In the genomic region with DNA sequence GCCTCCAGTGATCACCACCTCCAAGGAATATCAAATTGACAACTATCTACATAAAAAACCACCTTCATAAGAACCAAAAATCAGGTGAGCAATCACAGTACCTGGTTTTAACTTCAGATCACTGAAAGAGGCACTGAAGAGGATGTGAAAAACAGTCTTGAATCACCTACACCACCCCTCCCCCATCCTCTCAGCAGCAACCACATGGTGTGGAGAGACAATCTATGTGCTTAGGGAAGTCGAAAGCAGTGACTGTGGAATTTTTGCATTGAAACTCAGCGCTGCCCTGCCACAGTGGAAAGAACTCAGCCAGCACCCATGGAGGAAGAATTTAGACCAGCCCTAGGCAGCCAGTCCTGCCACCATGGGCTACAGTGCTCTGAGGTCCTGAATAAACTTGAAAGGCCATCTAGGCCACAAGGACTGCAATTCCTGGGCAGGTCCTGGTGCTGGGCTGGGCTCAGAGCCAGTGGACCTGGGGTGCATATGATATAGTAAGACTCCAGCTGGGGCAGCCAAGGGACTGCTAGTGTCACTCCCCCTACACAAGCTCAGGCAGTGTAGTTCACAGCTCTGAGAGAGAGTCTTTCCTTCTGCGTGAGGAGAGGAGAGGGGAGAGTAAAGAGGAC, we compare ENCODE assay signal across 7 cellular contexts.
DNase-seq lines count a peak whose midpoint lies in the region; ATAC-seq and TF ChIP-seq lines count a peak whose summit lies in the region.

No MANE protein-coding gene starts in this region.

- WGBS in suprapubic skin, result 82% methylated on average over 3 of the region's 3 CpGs

- ATAC-seq in GM19438 (IDR thresholded peaks at IDR 0.05; ENCODE audit: low read depth, unreplicated experiment) (peak; percentile 89), HG02759 (IDR thresholded peaks at IDR 0.05; ENCODE audit: unreplicated experiment) (peak; percentile 63)
- peak; percentile 47 for ATAC-seq in activated CD8-positive, alpha-beta T cell treated with anti-CD3 and anti-CD28 coated beads, Interleukin-2, amount 10 ng/mL, durations not matched to agents 7 days and 5 days
- no peak for ATAC-seq in naive thymus-derived CD8-positive, alpha-beta T cell

- peak overlapping the region; percentile 35 for H3K27ac Mint-ChIP-seq in activated CD8-positive, alpha-beta T cell treated with anti-CD3 and anti-CD28 coated beads, Interleukin-2, amount 10 ng/mL, durations not matched to agents 7 days and 5 days
- H3K27ac Mint-ChIP-seq in naive thymus-derived CD8-positive, alpha-beta T cell, result peak overlapping the region in 7 of 10 donors; percentile 9 to 82 (median 58)

- H3K27me3 ChIP-seq in breast epithelium (no peaks in the 10 kb centered on the region), suprapubic skin (no peaks in the 10 kb centered on the region), H7 (ENCODE audit: control insufficient read depth, insufficient read depth, low read length) (no peaks in the 10 kb centered on the region)

- peak; percentile 39 for DNase-seq in activated CD8-positive, alpha-beta T cell treated with anti-CD3 and anti-CD28 coated beads, Interleukin-2, amount 10 ng/mL, durations not matched to agents 7 days and 5 days
- DNase-seq in naive thymus-derived CD8-positive, alpha-beta T cell, result no peak
- DNase-seq in breast epithelium (ENCODE audit: low spot score in 2 of 2) (no peak), suprapubic skin (ENCODE audit: low spot score in 2 of 2) (no peak), H7 (no peak)

- H3K36me3 ChIP-seq in breast epithelium (peaks cover 10% of the 10 kb centered on the region), suprapubic skin (peaks cover 64% of the 10 kb centered on the region), H7 (replicated peaks; ENCODE audit: control insufficient read depth, insufficient read depth, low read length) (no peaks in the 10 kb centered on the region; the same call in none of the 2 replicates)

- CTCF ChIA-PET in activated CD8-positive, alpha-beta T cell treated with anti-CD3 and anti-CD28 coated beads, Interleukin-2, amount 10 ng/mL, durations not matched to agents 7 days and 5 days (lab: Charles Lee), result no interaction called here

- H3K9me3 ChIP-seq in breast epithelium (no peaks in the 10 kb centered on the region), suprapubic skin (no peaks in the 10 kb centered on the region)

- peaks cover 56% of the 10 kb centered on the region for H3K36me3 Mint-ChIP-seq in activated CD8-positive, alpha-beta T cell treated with anti-CD3 and anti-CD28 coated beads, Interleukin-2, amount 10 ng/mL, durations not matched to agents 7 days and 5 days (ENCODE audit: low read depth)
- H3K36me3 Mint-ChIP-seq in naive thymus-derived CD8-positive, alpha-beta T cell, result peaks cover 10 to 84% (median 18%) of the 10 kb centered on the region in 3 donors

- TF ChIP-seq EP300 in suprapubic skin (IDR thresholded peaks at IDR 0.05), result no peak

- H3K4me3 ChIP-seq in breast epithelium (no peak overlapping the region), suprapubic skin (no peak overlapping the region), H7 (ENCODE audit: insufficient read depth, low read depth, low read length) (no peak overlapping the region)

- H3K27me3 Mint-ChIP-seq in activated CD8-positive, alpha-beta T cell treated with anti-CD3 and anti-CD28 coated beads, Interleukin-2, amount 10 ng/mL, durations not matched to agents 7 days and 5 days (ENCODE audit: low read depth), result no peaks in the 10 kb centered on the region
- H3K27me3 Mint-ChIP-seq in naive thymus-derived CD8-positive, alpha-beta T cell, result no peaks in the 10 kb centered on the region

- intact Hi-C loops in breast epithelium (cut with DNase I; ENCODE audit: low total_unique reads), result loop anchor here (10.0 kb wide), 1 partner anchor 1133 kb away; a partner anchor contains a TSS

- POLR2A ChIA-PET in activated CD8-positive, alpha-beta T cell treated with anti-CD3 and anti-CD28 coated beads, Interleukin-2, amount 10 ng/mL, durations not matched to agents 7 days and 5 days (lab: Charles Lee), result no interaction called here
- POLR2A ChIA-PET in naive thymus-derived CD8-positive, alpha-beta T cell (lab: Charles Lee), result no interaction called here

- no peak for TF ChIP-seq POLR2A in breast epithelium (IDR thresholded peaks at IDR 0.05)
- no peak for TF ChIP-seq POLR2A in suprapubic skin (IDR thresholded peaks at IDR 0.05)

- no peaks in the 10 kb centered on the region for H3K9me3 Mint-ChIP-seq in activated CD8-positive, alpha-beta T cell treated with anti-CD3 and anti-CD28 coated beads, Interleukin-2, amount 10 ng/mL, durations not matched to agents 7 days and 5 days (ENCODE audit: insufficient read depth)
- H3K9me3 Mint-ChIP-seq in naive thymus-derived CD8-positive, alpha-beta T cell, result no peaks in the 10 kb centered on the region

- H3K4me3 Mint-ChIP-seq in activated CD8-positive, alpha-beta T cell treated with anti-CD3 and anti-CD28 coated beads, Interleukin-2, amount 10 ng/mL, durations not matched to agents 7 days and 5 days, result no peak overlapping the region
- no peak overlapping the region for H3K4me3 Mint-ChIP-seq in naive thymus-derived CD8-positive, alpha-beta T cell

- TF ChIP-seq CTCF in breast epithelium (IDR thresholded peaks at IDR 0.05), result no peak
- TF ChIP-seq CTCF in suprapubic skin (IDR thresholded peaks at IDR 0.05), result no peak

- H3K27ac ChIP-seq in breast epithelium, result peak overlapping the region in 1 of 2 donors; percentile 5
- H3K27ac ChIP-seq in suprapubic skin, result no peak overlapping the region

- H3K4me1 ChIP-seq in breast epithelium, result no peaks in the 10 kb centered on the region
- H3K4me1 ChIP-seq in suprapubic skin, result peaks cover 12% of the 10 kb centered on the region

- H3K4me1 Mint-ChIP-seq in activated CD8-positive, alpha-beta T cell treated with anti-CD3 and anti-CD28 coated beads, Interleukin-2, amount 10 ng/mL, durations not matched to agents 7 days and 5 days (ENCODE audit: low read depth), result peaks cover 36% of the 10 kb centered on the region
- H3K4me1 Mint-ChIP-seq in naive thymus-derived CD8-positive, alpha-beta T cell, result peaks cover 33 to 51% (median 41%) of the 10 kb centered on the region in 4 donors

Comparison
In these comparisons a context has a peak if more than half of its experiments do, and no peak if none do; other contexts are left out.
1. ATAC-seq: peak in GM19438 (single experiment), HG02759 (single experiment) and activated CD8-positive, alpha-beta T cell treated with anti-CD3 and anti-CD28 coated beads, Interleukin-2, amount 10 ng/mL, durations not matched to agents 7 days and 5 days (single experiment); none in naive thymus-derived CD8-positive, alpha-beta T cell (0 of 2).